Comparison of ENCODE assay signal across 1 cellular context in genomic region chr15:85168642-85169173, GRCh38.
TF ChIP-seq lines count a peak whose summit lies in the region.

No MANE protein-coding gene starts in this region.

TF ChIP-seq in HEK293, 187 proteins besides CTCF, POLR2A, EP300 and RAD21 (continued from another document):
- TF ChIP-seq KLF17 (tag by site-specific recombination; IDR thresholded peaks at IDR 0.05): 0 out of 2 replicates have a peak, but pooled peaks have one; percentile 26
- no peak for TF ChIP-seq ZNF169 (tag by site-specific recombination; IDR thresholded peaks at IDR 0.05)
- 0 out of 2 replicates have a peak, but pooled peaks have one; percentile 7 for TF ChIP-seq GFI1B (tag by site-specific recombination; IDR thresholded peaks at IDR 0.05)
- peak; percentile 73 for TF ChIP-seq SP2 (tag by site-specific recombination; IDR thresholded peaks at IDR 0.05)
- peak; percentile 83 for TF ChIP-seq PRDM10 (tag by site-specific recombination; IDR thresholded peaks at IDR 0.05)
- TF ChIP-seq KLF1 (tag by site-specific recombination; IDR thresholded peaks at IDR 0.05): no peak
- TF ChIP-seq SP3 (tag by site-specific recombination; IDR thresholded peaks at IDR 0.05): peak; percentile 75
- TF ChIP-seq SCRT2 (tag by site-specific recombination; IDR thresholded peaks at IDR 0.05): peak; percentile 60
- TF ChIP-seq ZFHX2 (tag by site-specific recombination; conservative IDR thresholded peaks at IDR 0.05): peak; percentile 40
- TF ChIP-seq ZNF335 (tag by site-specific recombination; conservative IDR thresholded peaks at IDR 0.05): peak; percentile 42; the same call in 1 of the 2 replicates
- no peak for TF ChIP-seq ZNF768 (tag by site-specific recombination; IDR thresholded peaks at IDR 0.05)
- peak; percentile 36; the same call in 1 of the 2 replicates for TF ChIP-seq ZNF654 (tag by site-specific recombination; IDR thresholded peaks at IDR 0.05; ENCODE audit: low read depth)
